In the genomic region with DNA sequence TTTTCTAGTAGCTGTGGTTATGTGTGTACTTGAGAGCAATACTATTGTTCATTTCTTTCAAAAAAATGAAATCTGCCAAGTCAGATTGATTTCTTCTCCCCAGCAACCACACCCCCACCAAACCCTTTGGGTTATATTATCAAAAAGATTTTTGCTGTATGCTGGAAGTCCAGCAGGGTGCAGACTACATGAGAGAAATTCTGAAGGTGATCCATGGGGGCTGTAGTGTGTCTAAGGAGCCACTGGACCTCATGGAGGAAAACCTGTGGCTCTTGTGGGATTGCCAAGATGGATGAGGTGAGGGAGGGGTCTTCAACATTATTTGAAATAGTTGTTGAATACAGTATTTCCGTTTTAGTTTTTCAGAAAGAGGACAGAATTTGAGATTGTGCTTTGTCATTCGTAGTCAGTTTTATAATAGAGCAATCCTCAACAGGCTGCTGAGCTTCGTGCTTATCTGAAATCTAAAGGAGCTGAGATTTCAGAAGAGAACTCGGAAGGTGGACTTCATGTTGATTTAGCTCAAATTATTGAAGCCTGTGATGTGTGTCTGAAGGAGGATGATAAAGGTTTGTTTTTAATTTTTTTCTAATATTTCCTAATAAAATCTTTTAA, we compare ENCODE assay signal across 8 cellular contexts. TPM values are rescaled to one million over a fixed set of nuclear protein-coding genes. Genes with fewer than 3 reads are reported as not detected.
A peak's percentile ranks its signal among the peaks of the same experiment; 100 is the strongest.
DNase-seq lines count a peak whose midpoint lies in the region; ATAC-seq, FAIRE-seq and TF ChIP-seq lines count a peak whose summit lies in the region.
"Had no signal": no experiment of that assay in that cellular context is flagged by ENCODE, and none has a peak within 500 bp of the region (broad histone marks: within the 10 kb centered on the region; RNA-seq: fewer than 3 reads in every experiment).

No MANE protein-coding gene starts in this region.

- ATAC-seq in HG03354 (IDR thresholded peaks at IDR 0.05; ENCODE audit: poor library complexity, severe bottlenecking, unreplicated experiment) (peak; percentile 21), memory B cell (ENCODE audit: low read depth) (no peak), HG03175 (IDR thresholded peaks at IDR 0.05; ENCODE audit: unreplicated experiment) (no peak)
- no peak for ATAC-seq in activated CD8-positive, alpha-beta T cell treated with anti-CD3 and anti-CD28 coated beads for 36 hours

- peak overlapping the region; percentile 58 for H3K27ac Mint-ChIP-seq in activated CD8-positive, alpha-beta T cell treated with anti-CD3 and anti-CD28 coated beads for 36 hours
- H3K27ac Mint-ChIP-seq in memory B cell: peak overlapping the region; percentile 54

- peaks cover 41% of the 10 kb centered on the region for H3K4me1 Mint-ChIP-seq in activated CD8-positive, alpha-beta T cell treated with anti-CD3 and anti-CD28 coated beads for 36 hours (ENCODE audit: low read depth)
- peaks cover 25% of the 10 kb centered on the region for H3K4me1 Mint-ChIP-seq in memory B cell

- POLR2A ChIA-PET in activated CD8-positive, alpha-beta T cell treated with anti-CD3 and anti-CD28 coated beads for 36 hours (lab: Charles Lee): interaction anchor here (1.1 to 2.1 kb wide), 2 partner anchors 9 to 259 kb away, joined by 4 to 10 read pairs; no protein-coding TSS in a partner anchor

- intact Hi-C loops in activated CD8-positive, alpha-beta T cell treated with anti-CD3 and anti-CD28 coated beads for 36 hours (cut with micrococcal nuclease): no loop called here

- CTCF ChIA-PET in activated CD8-positive, alpha-beta T cell treated with anti-CD3 and anti-CD28 coated beads for 36 hours (lab: Charles Lee): interaction anchor here (0.6 to 0.7 kb wide), 2 partner anchors 9 to 263 kb away, joined by 3 read pairs; no protein-coding TSS in a partner anchor

- H3K27me3 Mint-ChIP-seq in activated CD8-positive, alpha-beta T cell treated with anti-CD3 and anti-CD28 coated beads for 36 hours: no peaks in the 10 kb centered on the region
- H3K27me3 Mint-ChIP-seq in memory B cell: no peaks in the 10 kb centered on the region

- TF ChIP-seq CTCF in D721Med (IDR thresholded peaks at IDR 0.05; ENCODE audit: insufficient read depth, missing control alignments): peak; percentile 22
- peak; percentile 45 for TF ChIP-seq CTCF in activated CD8-positive, alpha-beta T cell treated with anti-CD3 and anti-CD28 coated beads for 36 hours (IDR thresholded peaks at IDR 0.05)

- no peaks in the 10 kb centered on the region for H3K9me3 Mint-ChIP-seq in activated CD8-positive, alpha-beta T cell treated with anti-CD3 and anti-CD28 coated beads for 36 hours
- H3K9me3 Mint-ChIP-seq in memory B cell: no peaks in the 10 kb centered on the region

- DNase-seq in D721Med (ENCODE audit: insufficient read length, low spot score): no peak
- DNase-seq in activated CD8-positive, alpha-beta T cell treated with anti-CD3 and anti-CD28 coated beads for 36 hours: peak; percentile 21
- DNase-seq in memory B cell (ENCODE audit: low spot score in 2 of 2): no peak
- DNase-seq in NCI-H748 treated with DMSO at 0.1 percent for 48 hours (lab: John Stamatoyannopoulos, UW): no peak
- DNase-seq in NK-92 treated with Interleukin-12 subunit alpha and Interleukin-12 subunit beta, amount 100 ng/mL, for 24 hours (lab: John Stamatoyannopoulos, UW): no peak
- DNase-seq: activated gamma-delta T cell treated with Interleukin-2 at 50 U/mL for 16 hours had no signal

- peak overlapping the region; percentile 90 for H3K4me3 Mint-ChIP-seq in activated CD8-positive, alpha-beta T cell treated with anti-CD3 and anti-CD28 coated beads for 36 hours
- peak overlapping the region; percentile 3 for H3K4me3 Mint-ChIP-seq in memory B cell

- peaks cover 50% of the 10 kb centered on the region for H3K36me3 Mint-ChIP-seq in activated CD8-positive, alpha-beta T cell treated with anti-CD3 and anti-CD28 coated beads for 36 hours (ENCODE audit: low read depth)
- H3K36me3 Mint-ChIP-seq in memory B cell: peaks cover 12% of the 10 kb centered on the region

- no peak for FAIRE-seq in D721Med (lab: Jason Lieb, UNC)

RNA-seq across cellular contexts. Expression of a gene that starts 3.1 kb away (rescaled TPM):
- 100 to 1,000 TPM; 402 to 435 TPM for total RNA-seq in activated CD8-positive, alpha-beta T cell treated with anti-CD3 and anti-CD28 coated beads for 36 hours
